In genomic region chr3:196546537-196546936, GRCh38 we compare ENCODE assay signal across 1 cellular context.
A peak's percentile ranks its signal among the peaks of the same experiment; 100 is the strongest.
TF ChIP-seq lines count a peak whose summit lies in the region.

No MANE protein-coding gene starts in this region.

TF ChIP-seq in HepG2, 621 proteins besides CTCF, POLR2A, EP300 and RAD21:
- TF ChIP-seq HNF4A (CRISPR knock-in tag; IDR thresholded peaks at IDR 0.05) (no peak), NR2C2 (CRISPR knock-in tag; IDR thresholded peaks at IDR 0.05; ENCODE audit: borderline replicate concordance) (no peak), GPN1 (CRISPR knock-in tag; IDR thresholded peaks at IDR 0.05; ENCODE audit: borderline replicate concordance) (no peak), FOXC1 (CRISPR knock-in tag; IDR thresholded peaks at IDR 0.05; ENCODE audit: borderline replicate concordance) (no peak), PAXIP1 (CRISPR knock-in tag; conservative IDR thresholded peaks at IDR 0.05) (peak; percentile 33), ZSCAN29 (CRISPR knock-in tag; conservative IDR thresholded peaks at IDR 0.05) (peak; percentile 90; the same call in 1 of the 2 replicates), SMAD1 (CRISPR knock-in tag; IDR thresholded peaks at IDR 0.05; ENCODE audit: borderline replicate concordance, low read depth) (no peak), RCOR2 (CRISPR knock-in tag; IDR thresholded peaks at IDR 0.05) (no peak), NR2F1 (CRISPR knock-in tag; IDR thresholded peaks at IDR 0.05) (no peak), ZNF468 (CRISPR knock-in tag; IDR thresholded peaks at IDR 0.05) (no peak), PRPF4 (IDR thresholded peaks at IDR 0.05; ENCODE audit: low read depth, low read length, poor library complexity, severe bottlenecking) (no peak), GATAD2A (CRISPR knock-in tag; IDR thresholded peaks at IDR 0.05) (0 out of 2 replicates have a peak, but pooled peaks have one; percentile 19), TAF15 (IDR thresholded peaks at IDR 0.05; ENCODE audit: low read depth, low read length, poor library complexity, severe bottlenecking) (no peak), FOXA3 (CRISPR knock-in tag; IDR thresholded peaks at IDR 0.05) (peak; percentile 32; the same call in 1 of the 2 replicates), ZNF792 (CRISPR knock-in tag; IDR thresholded peaks at IDR 0.05) (no peak), ZIK1 (CRISPR knock-in tag; IDR thresholded peaks at IDR 0.05; ENCODE audit: borderline replicate concordance, low read depth) (no peak), HINFP (CRISPR knock-in tag; IDR thresholded peaks at IDR 0.05; ENCODE audit: low read depth) (no peak)
- TF ChIP-seq, protein P1, sequence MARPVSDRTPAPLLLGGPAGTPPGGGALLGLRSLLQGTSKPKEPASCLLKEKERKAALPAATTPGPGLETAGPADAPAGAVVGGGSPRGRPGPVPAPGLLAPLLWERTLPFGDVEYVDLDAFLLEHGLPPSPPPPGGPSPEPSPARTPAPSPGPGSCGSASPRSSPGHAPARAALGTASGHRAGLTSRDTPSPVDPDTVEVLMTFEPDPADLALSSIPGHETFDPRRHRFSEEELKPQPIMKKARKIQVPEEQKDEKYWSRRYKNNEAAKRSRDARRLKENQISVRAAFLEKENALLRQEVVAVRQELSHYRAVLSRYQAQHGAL (CRISPR knock-in tag; IDR thresholded peaks at IDR 0.05; ENCODE audit: not compliant biosample characterization) = no peak
- TF ChIP-seq, protein P2, sequence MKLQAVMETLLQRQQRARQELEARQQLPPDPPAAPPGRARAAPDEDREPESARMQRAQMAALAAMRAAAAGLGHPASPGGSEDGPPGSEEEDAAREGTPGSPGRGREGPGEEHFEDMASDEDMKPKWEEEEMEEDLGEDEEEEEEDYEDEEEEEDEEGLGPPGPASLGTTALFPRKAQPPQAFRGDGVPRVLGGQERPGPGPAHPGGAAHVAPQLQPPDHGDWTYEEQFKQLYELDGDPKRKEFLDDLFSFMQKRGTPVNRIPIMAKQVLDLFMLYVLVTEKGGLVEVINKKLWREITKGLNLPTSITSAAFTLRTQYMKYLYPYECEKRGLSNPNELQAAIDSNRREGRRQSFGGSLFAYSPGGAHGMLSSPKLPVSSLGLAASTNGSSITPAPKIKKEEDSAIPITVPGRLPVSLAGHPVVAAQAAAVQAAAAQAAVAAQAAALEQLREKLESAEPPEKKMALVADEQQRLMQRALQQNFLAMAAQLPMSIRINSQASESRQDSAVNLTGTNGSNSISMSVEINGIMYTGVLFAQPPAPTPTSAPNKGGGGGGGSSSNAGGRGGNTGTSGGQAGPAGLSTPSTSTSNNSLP (IDR thresholded peaks at IDR 0.05; ENCODE audit: low read depth, low read length) = 0 out of 2 replicates have a peak, but pooled peaks have one; percentile 29
